8 cellular contexts compared by ENCODE assay signal in genomic region chr9:94860678-94861588, GRCh38.
DNase-seq lines count a peak whose midpoint lies in the region; ATAC-seq and TF ChIP-seq lines count a peak whose summit lies in the region.

No MANE protein-coding gene starts in this region.

- no peak overlapping the region for H3K4me3 ChIP-seq in AG04450 (ENCODE audit: low read depth, low read length)
- H3K4me3 ChIP-seq in HAP-1: no peak overlapping the region

- no peaks in the 10 kb centered on the region; the same call in 1 of the 2 replicates for H3K9me3 ChIP-seq in AG04450 (ENCODE audit: control insufficient read depth, insufficient read depth, low read length)
- no peaks in the 10 kb centered on the region for H3K9me3 ChIP-seq in HAP-1

- H3K27ac ChIP-seq in AG04450 (ENCODE audit: low read depth, low read length): peak overlapping the region; percentile 82

- in situ Hi-C loops in HAP-1 (cut with MboI; ENCODE audit: low sequenced_read_pairs): no loop called here

- H3K36me3 ChIP-seq in HAP-1 (replicated peaks): no peaks in the 10 kb centered on the region

- POLR2A ChIA-PET in AG04450 (lab: Yijun Ruan, JAX): interaction anchor here (0.5 to 1.3 kb wide), 3 partner anchors 14 to 150 kb away, joined by 3 to 4 read pairs (median 4); no protein-coding TSS in a partner anchor

- ATAC-seq in GM18907 (IDR thresholded peaks at IDR 0.05; ENCODE audit: unreplicated experiment): peak; percentile 91
- peak; percentile 91 for ATAC-seq in HG03139 (IDR thresholded peaks at IDR 0.05; ENCODE audit: unreplicated experiment)

- H3K27me3 ChIP-seq in AG04450 (ENCODE audit: control insufficient read depth, insufficient read depth, low read length): no peaks in the 10 kb centered on the region
- no peaks in the 10 kb centered on the region for H3K27me3 ChIP-seq in HAP-1 (ENCODE audit: low read depth)

- peaks cover 19% of the 10 kb centered on the region for H3K4me1 ChIP-seq in HAP-1

- CTCF ChIA-PET in AG04450 (lab: Charles Lee): no interaction called here

- DNase-seq in AG04450 (ENCODE audit: low read depth, low spot score): peak; percentile 48
- DNase-seq in RPMI8226: peak; percentile 74
- peak; percentile 47 for DNase-seq in activated gamma-delta T cell treated with anti-CD3 and anti-CD28 coated beads, Interleukin-2, amount 50 U/mL, for 16 hours (ENCODE audit: low read depth)
- DNase-seq in non-pigmented ciliary epithelial cell (ENCODE audit: low read depth): peak; percentile 96
- no peak for DNase-seq in DMS 273 treated with DMSO at 0.1 percent for 48 hours (lab: John Stamatoyannopoulos, UW)
- no peak for DNase-seq in HAP-1 (ENCODE audit: low spot score in 2 of 2)

- TF ChIP-seq CTCF in AG04450 (IDR thresholded peaks at IDR 0.05; ENCODE audit: low read depth, low read length): no peak

Comparison
In these comparisons a context has a peak if more than half of its experiments do, and no peak if none do; other contexts are left out.
1. DNase-seq: peak in AG04450 (single experiment), RPMI8226 (single experiment), activated gamma-delta T cell treated with anti-CD3 and anti-CD28 coated beads, Interleukin-2, amount 50 U/mL, for 16 hours (single experiment) and non-pigmented ciliary epithelial cell (single experiment); none in DMS 273 treated with DMSO at 0.1 percent for 48 hours (single experiment) and HAP-1 (0 of 2).